ENCODE assay signal across 18 cellular contexts in genomic region chr5:127409236-127409921, GRCh38.
DNase-seq lines count a peak whose midpoint lies in the region; ATAC-seq and TF ChIP-seq lines count a peak whose summit lies in the region.
"Had no signal": no experiment of that assay in that cellular context is flagged by ENCODE, and none has a peak within 500 bp of the region (broad histone marks: within the 10 kb centered on the region; RNA-seq: fewer than 3 reads in every experiment).

No MANE protein-coding gene starts in this region.

- ATAC-seq in left lung = peak; percentile 39

- no peaks in the 10 kb centered on the region for H3K9me3 Mint-ChIP-seq in chondrocyte (ENCODE audit: low read depth)
- H3K9me3 Mint-ChIP-seq: memory B cell had no signal

- H3K9ac ChIP-seq in MM.1S (ENCODE audit: low read length) = no peak overlapping the region

- H3K79me2 ChIP-seq in MM.1S (ENCODE audit: low read length) = no peaks in the 10 kb centered on the region

- TF ChIP-seq EP300 in suprapubic skin (IDR thresholded peaks at IDR 0.05) = no peak

- H3K4me3 Mint-ChIP-seq in chondrocyte (ENCODE audit: unreplicated experiment) = no peak overlapping the region
- H3K4me3 Mint-ChIP-seq: CD4-positive, CD25-positive, alpha-beta regulatory T cell; memory B cell had no signal

- no peak overlapping the region for H3K27ac ChIP-seq in MM.1S (ENCODE audit: low read length)
- H3K27ac ChIP-seq in left lung = no peak overlapping the region
- H3K27ac ChIP-seq in suprapubic skin = no peak overlapping the region
- H3K27ac ChIP-seq: cardiac muscle cell, epithelial cell of prostate had no signal

- no peaks in the 10 kb centered on the region for H3K27me3 ChIP-seq in MM.1S (replicated peaks; ENCODE audit: insufficient read depth, low read length)
- no peaks in the 10 kb centered on the region for H3K27me3 ChIP-seq in left lung
- no peaks in the 10 kb centered on the region for H3K27me3 ChIP-seq in suprapubic skin
- H3K27me3 ChIP-seq: cardiac muscle cell had no signal

- H3K4me3 ChIP-seq in MM.1S (ENCODE audit: low read length) (no peak overlapping the region), left lung (no peak overlapping the region), suprapubic skin (peak overlapping the region; percentile 1)
- H3K4me3 ChIP-seq: cardiac muscle cell had no signal

- H3F3A ChIP-seq in MM.1S (ENCODE audit: insufficient read depth, low read length) = 0 out of 2 replicates have a peak, but pooled peaks cover 4% of the 10 kb centered on the region

- no peaks in the 10 kb centered on the region for H3K27me3 Mint-ChIP-seq in chondrocyte (ENCODE audit: low read depth)

- no peaks in the 10 kb centered on the region for H3K9me2 ChIP-seq in MM.1S (replicated peaks; ENCODE audit: insufficient read depth, low read length)

- peaks cover 1% of the 10 kb centered on the region for H3K36me3 Mint-ChIP-seq in chondrocyte (ENCODE audit: low read depth)
- H3K36me3 Mint-ChIP-seq: CD4-positive, CD25-positive, alpha-beta regulatory T cell; memory B cell had no signal

- DNase-seq in MM.1S (no peak), chondrocyte (ENCODE audit: low spot score) (no peak), left lung (no peak), suprapubic skin (ENCODE audit: low spot score in 2 of 2) (no peak), AG08396 (ENCODE audit: low spot score) (no peak), HPDE6-E6E7 (ENCODE audit: extremely low spot score) (no peak)
- DNase-seq in stimulated activated naive CD4-positive, alpha-beta T cell (lab: John Stamatoyannopoulos, UW) = no peak
- no peak for DNase-seq in stimulated activated CD4-positive, alpha-beta T cell treated with anti-CD3 and anti-CD28 coated beads, Interleukin-2, amount 100 ng/mL, for 24 hours
- DNase-seq: activated CD4-positive, alpha-beta T cell treated with anti-CD3 and anti-CD28 coated beads, Interleukin-2, amount 50 U/mL, for 4 hours; CD4-positive, CD25-positive, alpha-beta regulatory T cell; NCI-H2029 treated with DMSO at 0.1 percent for 48 hours; NK-92 treated with Interleukin-12 subunit alpha and Interleukin-12 subunit beta, amount 100 ng/mL, for 24 hours; SIG-M5; stimulated activated CD8-positive, alpha-beta memory T cell treated with anti-CD3 and anti-CD28 coated beads, Interleukin-4, amount 100 ng/mL, for 48 hours; T-helper 9 cell had no signal

- H3K4me1 Mint-ChIP-seq in chondrocyte (ENCODE audit: low read depth) = peaks cover 19% of the 10 kb centered on the region
- H3K4me1 Mint-ChIP-seq: CD4-positive, CD25-positive, alpha-beta regulatory T cell; memory B cell had no signal

- H3K36me3 ChIP-seq in MM.1S (replicated peaks; ENCODE audit: insufficient read depth, low read length) (no peaks in the 10 kb centered on the region), left lung (no peaks in the 10 kb centered on the region), suprapubic skin (no peaks in the 10 kb centered on the region)
- H3K36me3 ChIP-seq: cardiac muscle cell had no signal

- H4K20me1 ChIP-seq in MM.1S (ENCODE audit: insufficient read depth, low read length) = no peaks in the 10 kb centered on the region

- no peak for TF ChIP-seq POLR2A in suprapubic skin (IDR thresholded peaks at IDR 0.05)

- H3K4me2 ChIP-seq in MM.1S (ENCODE audit: low read depth, low read length) = peak overlapping the region; percentile 31; the same call in 1 of the 2 replicates

- WGBS in suprapubic skin = 63% methylated on average over 10 of the region's 10 CpGs

- TF ChIP-seq CTCF in MM.1S (IDR thresholded peaks at IDR 0.05; ENCODE audit: low read length) = no peak
- no peak for TF ChIP-seq CTCF in chondrocyte (IDR thresholded peaks at IDR 0.05)
- no peak for TF ChIP-seq CTCF in left lung (IDR thresholded peaks at IDR 0.05)
- TF ChIP-seq CTCF in suprapubic skin (IDR thresholded peaks at IDR 0.05) = no peak

- H2AFZ ChIP-seq in MM.1S (ENCODE audit: low read length) = 0 out of 2 replicates have a peak overlapping the region, but pooled peaks have one; percentile 1

- H3K9me3 ChIP-seq in MM.1S (replicated peaks; ENCODE audit: insufficient read depth, low read length) (no peaks in the 10 kb centered on the region), left lung (no peaks in the 10 kb centered on the region), suprapubic skin (no peaks in the 10 kb centered on the region)

- H3K4me1 ChIP-seq in MM.1S (ENCODE audit: low read length) (peaks cover 23% of the 10 kb centered on the region), left lung (no peaks in the 10 kb centered on the region), suprapubic skin (no peaks in the 10 kb centered on the region)

- H3K27ac Mint-ChIP-seq in chondrocyte (ENCODE audit: unreplicated experiment) = peak overlapping the region; percentile 6
- H3K27ac Mint-ChIP-seq: CD4-positive, CD25-positive, alpha-beta regulatory T cell; memory B cell had no signal

- intact Hi-C loops in left lung (cut with DNase I) = no loop called here
